10 cellular contexts compared by ENCODE assay signal in genomic region chr2:162025121-162025911, GRCh38. TPM values are rescaled to one million over a fixed set of nuclear protein-coding genes. Genes with fewer than 3 reads are reported as not detected.
A peak's percentile ranks its signal among the peaks of the same experiment; 100 is the strongest.
DNase-seq lines count a peak whose midpoint lies in the region; ATAC-seq, FAIRE-seq and TF ChIP-seq lines count a peak whose summit lies in the region.
"Had no signal": no experiment of that assay in that cellular context is flagged by ENCODE, and none has a peak within 500 bp of the region (broad histone marks: within the 10 kb centered on the region; RNA-seq: fewer than 3 reads in every experiment).

No MANE protein-coding gene starts in this region.

- H3K4me1 Mint-ChIP-seq in activated CD8-positive, alpha-beta T cell treated with anti-CD3 and anti-CD28 coated beads, Interleukin-2, amount 10 ng/mL, durations not matched to agents 7 days and 5 days (ENCODE audit: low read depth), result peaks cover 57% of the 10 kb centered on the region
- H3K4me1 Mint-ChIP-seq in mesothelial cell of epicardium, result peaks cover 32% of the 10 kb centered on the region

- DNase-seq in AG10803 (ENCODE audit: low read depth) (peak; percentile 94), H4 (ENCODE audit: low spot score) (peak; percentile 11), mesothelial cell of epicardium (ENCODE audit: low spot score in 2 of 2, unreplicated experiment in 2 of 2) (no peak), D721Med (ENCODE audit: insufficient read length, low spot score) (no peak), HK-2 (ENCODE audit: unreplicated experiment) (no peak), iPS-NIHi11 (ENCODE audit: low spot score) (no peak)
- DNase-seq in activated CD8-positive, alpha-beta T cell treated with anti-CD3 and anti-CD28 coated beads, Interleukin-2, amount 10 ng/mL, durations not matched to agents 7 days and 5 days, result no peak
- DNase-seq: stimulated activated CD4-positive, alpha-beta T cell treated with anti-CD3 and anti-CD28 coated beads, Interleukin-4, amount 100 ng/mL, for 1 hour had no signal

- no peak overlapping the region for H3K4me3 ChIP-seq in AG10803 (ENCODE audit: low read length)
- H3K4me3 ChIP-seq: thoracic aorta had no signal

- no peak overlapping the region for H3K4me3 Mint-ChIP-seq in activated CD8-positive, alpha-beta T cell treated with anti-CD3 and anti-CD28 coated beads, Interleukin-2, amount 10 ng/mL, durations not matched to agents 7 days and 5 days
- H3K4me3 Mint-ChIP-seq in mesothelial cell of epicardium, result no peak overlapping the region

- H3K27ac Mint-ChIP-seq in activated CD8-positive, alpha-beta T cell treated with anti-CD3 and anti-CD28 coated beads, Interleukin-2, amount 10 ng/mL, durations not matched to agents 7 days and 5 days, result peak overlapping the region; percentile 18
- peak overlapping the region; percentile 67 for H3K27ac Mint-ChIP-seq in mesothelial cell of epicardium

- CTCF ChIA-PET in activated CD8-positive, alpha-beta T cell treated with anti-CD3 and anti-CD28 coated beads, Interleukin-2, amount 10 ng/mL, durations not matched to agents 7 days and 5 days (lab: Charles Lee), result interaction anchor here (0.9 to 2.3 kb wide), 3 partner anchors 10 to 78 kb away, joined by 3 to 11 read pairs (median 3); no protein-coding TSS in a partner anchor

- no peaks in the 10 kb centered on the region for H3K9me3 Mint-ChIP-seq in activated CD8-positive, alpha-beta T cell treated with anti-CD3 and anti-CD28 coated beads, Interleukin-2, amount 10 ng/mL, durations not matched to agents 7 days and 5 days (ENCODE audit: insufficient read depth)
- H3K9me3 Mint-ChIP-seq in mesothelial cell of epicardium, result no peaks in the 10 kb centered on the region

- TF ChIP-seq CTCF in AG10803 (conservative IDR thresholded peaks at IDR 0.05; ENCODE audit: low read length) (no peak), mesothelial cell of epicardium (IDR thresholded peaks at IDR 0.05; ENCODE audit: unreplicated experiment) (no peak), D721Med (IDR thresholded peaks at IDR 0.05; ENCODE audit: insufficient read depth, missing control alignments) (no peak)

- no peaks in the 10 kb centered on the region for H3K27me3 Mint-ChIP-seq in activated CD8-positive, alpha-beta T cell treated with anti-CD3 and anti-CD28 coated beads, Interleukin-2, amount 10 ng/mL, durations not matched to agents 7 days and 5 days (ENCODE audit: low read depth)
- H3K27me3 Mint-ChIP-seq in mesothelial cell of epicardium (ENCODE audit: low read depth), result no peaks in the 10 kb centered on the region

- FAIRE-seq in D721Med (lab: Jason Lieb, UNC), result no peak

- ATAC-seq in activated CD8-positive, alpha-beta T cell treated with anti-CD3 and anti-CD28 coated beads, Interleukin-2, amount 10 ng/mL, durations not matched to agents 7 days and 5 days, result no peak
- no peak for ATAC-seq in GM19455 (IDR thresholded peaks at IDR 0.05; ENCODE audit: unreplicated experiment)

- POLR2A ChIA-PET in activated CD8-positive, alpha-beta T cell treated with anti-CD3 and anti-CD28 coated beads, Interleukin-2, amount 10 ng/mL, durations not matched to agents 7 days and 5 days (lab: Charles Lee), result interaction anchor here (0.7 kb wide), 1 partner anchor 65 kb away, joined by 4 read pairs; no protein-coding TSS in a partner anchor

- H3K36me3 Mint-ChIP-seq in activated CD8-positive, alpha-beta T cell treated with anti-CD3 and anti-CD28 coated beads, Interleukin-2, amount 10 ng/mL, durations not matched to agents 7 days and 5 days (ENCODE audit: low read depth), result peaks cover 90% of the 10 kb centered on the region
- no peaks in the 10 kb centered on the region for H3K36me3 Mint-ChIP-seq in mesothelial cell of epicardium

RNA-seq across cellular contexts. Expression of gene DPP4, which starts 48.7 kb away (rescaled TPM):
- not detected in 2 replicates for total RNA-seq in H4 (2014; rRNA removed; shearing (Covaris generic))
- total RNA-seq in activated CD8-positive, alpha-beta T cell treated with anti-CD3 and anti-CD28 coated beads, Interleukin-2, amount 10 ng/mL, durations not matched to agents 7 days and 5 days, result 100 to 1,000 TPM; 158 TPM
- total RNA-seq in mesothelial cell of epicardium, result 7.2 to 8.2 TPM (median 7.6 TPM) in 3 replicates

Comparison
In these comparisons a context has a peak if more than half of its experiments do, and no peak if none do; other contexts are left out.
1. DNase-seq: peak in AG10803 (single experiment) and H4 (single experiment); none in activated CD8-positive, alpha-beta T cell treated with anti-CD3 and anti-CD28 coated beads, Interleukin-2, amount 10 ng/mL, durations not matched to agents 7 days and 5 days (single experiment), mesothelial cell of epicardium (0 of 2), D721Med (single experiment), HK-2 (single experiment) and iPS-NIHi11 (single experiment).
2. RNA of gene DPP4, which starts 48.7 kb away (total RNA-seq): 158 TPM in activated CD8-positive, alpha-beta T cell treated with anti-CD3 and anti-CD28 coated beads, Interleukin-2, amount 10 ng/mL, durations not matched to agents 7 days and 5 days; 7.2 to 8.2 TPM in mesothelial cell of epicardium and not detected in H4; every median in the first group is over 10 times any median in the second.